1 cellular context compared by ENCODE assay signal in genomic region chr12:48682533-48682905, GRCh38.
TF ChIP-seq lines count a peak whose summit lies in the region.

No MANE protein-coding gene starts in this region.

TF ChIP-seq in SK-N-SH, 30 proteins besides CTCF, POLR2A, EP300 and RAD21:
- 0 out of 2 replicates have a peak, but pooled peaks have one; percentile 2 for TF ChIP-seq MAX (IDR thresholded peaks at IDR 0.05; ENCODE audit: low read depth)
